In genomic region chr10:68156373-68157185, GRCh38 we compare ENCODE assay signal across 9 cellular contexts. TPM values are rescaled to one million over a fixed set of nuclear protein-coding genes. Genes with fewer than 3 reads are reported as not detected.
DNase-seq lines count a peak whose midpoint lies in the region; ATAC-seq and TF ChIP-seq lines count a peak whose summit lies in the region.
"Had no signal": no experiment of that assay in that cellular context is flagged by ENCODE, and none has a peak within 500 bp of the region (broad histone marks: within the 10 kb centered on the region; RNA-seq: fewer than 3 reads in every experiment).

No MANE protein-coding gene starts in this region.

- intact Hi-C loops in heart right ventricle (cut with DNase I): loop anchor here in 9 of 10 donors (1.0 to 10.0 kb wide), 10 partner anchors 69 to 302 kb away; no protein-coding TSS in a partner anchor

- ATAC-seq in HG02759 (IDR thresholded peaks at IDR 0.05; ENCODE audit: unreplicated experiment) (peak; percentile 46), heart right ventricle (peak in 6 of 8 donors; percentile 9 to 37 (median 28)), HG03439 (IDR thresholded peaks at IDR 0.05; ENCODE audit: unreplicated experiment) (no peak)

- H3K9me3 ChIP-seq in SJSA1 (replicated peaks) (no peaks in the 10 kb centered on the region), heart right ventricle (no peaks in the 10 kb centered on the region), skeletal muscle tissue (ENCODE audit: control insufficient read depth in 3 of 3, low read length in 3 of 3) (no peaks in the 10 kb centered on the region)

- TF ChIP-seq CTCF in heart right ventricle (IDR thresholded peaks at IDR 0.05): peak; percentile 57 to 92 (median 87)

- H3K4me3 ChIP-seq in SJSA1 (no peak overlapping the region), heart right ventricle (no peak overlapping the region), skeletal muscle tissue (ENCODE audit: low read length in 3 of 3) (no peak overlapping the region)

- H3K27ac ChIP-seq in SJSA1: no peak overlapping the region
- H3K27ac ChIP-seq in heart right ventricle: peak overlapping the region in 8 of 10 donors; percentile 16 to 95 (median 85)
- peak overlapping the region; percentile 85 for H3K27ac ChIP-seq in skeletal muscle tissue (ENCODE audit: low read depth, low read length)

- H3K4me1 ChIP-seq in SJSA1 (replicated peaks) (peaks cover 41% of the 10 kb centered on the region), heart right ventricle (peaks cover 0 to 54% (median 19%) of the 10 kb centered on the region in 9 donors), skeletal muscle tissue (ENCODE audit: control insufficient read depth in 3 of 3, insufficient read depth in 3 of 3, low read length in 3 of 3) (peaks cover 37 to 48% (median 39%) of the 10 kb centered on the region in 3 donors)

- no peaks in the 10 kb centered on the region for H3K27me3 ChIP-seq in SJSA1 (replicated peaks)
- H3K27me3 ChIP-seq in heart right ventricle: no peaks in the 10 kb centered on the region
- no peaks in the 10 kb centered on the region for H3K27me3 ChIP-seq in skeletal muscle tissue (ENCODE audit: control insufficient read depth in 3 of 3, insufficient read depth in 3 of 3, low read length in 3 of 3)

- DNase-seq in DMS53 (lab: John Stamatoyannopoulos, UW) (peak; percentile 75), SJSA1 (ENCODE audit: low read depth in 1 of 2, low spot score in 2 of 2) (peak; percentile 54 to 55), heart right ventricle (peak in 1 of 2 donors; percentile 71), NCI-H1092 (lab: John Stamatoyannopoulos, UW) (no peak)
- peak; percentile 54 for DNase-seq in activated naive CD4-positive, alpha-beta T cell treated with Interleukin-2 at 50 U/mL for 16 hours
- DNase-seq: activated naive CD8-positive, alpha-beta T cell treated with anti-CD3 and anti-CD28 coated beads, Interleukin-2, amount 10 ng/mL, durations not matched to agents 7 days and 5 days had no signal

- 40% methylated on average over 11 of the region's 11 CpGs for WGBS in heart right ventricle, 2 donors

- H3K9ac ChIP-seq in skeletal muscle tissue (ENCODE audit: low read depth in 1 of 3, low read length in 3 of 3): no peak overlapping the region

- H3K36me3 ChIP-seq in SJSA1 (no peaks in the 10 kb centered on the region), heart right ventricle (peaks cover 0 to 7% (median 0%) of the 10 kb centered on the region in 9 donors), skeletal muscle tissue (ENCODE audit: control insufficient read depth in 3 of 3, insufficient read depth in 3 of 3, low read length in 3 of 3) (peaks cover 2 to 20% (median 12%) of the 10 kb centered on the region in 3 donors)

RNA-seq across cellular contexts. Expression of gene MYPN, which starts 47.3 kb away (rescaled TPM):
- under 0.01 and 0.39 TPM in 2 replicates for total RNA-seq in SJSA1 (2014; rRNA removed; shearing (Covaris generic))
- total RNA-seq in heart right ventricle (100 to 1,000 TPM in 8 of 10 donors, 10 to 100 TPM in 2; 86.5 to 302 (median 175) TPM), skeletal muscle tissue (57.4 TPM)
- 10 to 100 TPM; 27.1 to 67.2 TPM for polyA plus RNA-seq in heart right ventricle
- total RNA-seq: activated naive CD8-positive, alpha-beta T cell treated with anti-CD3 and anti-CD28 coated beads, Interleukin-2, amount 10 ng/mL, durations not matched to agents 7 days and 5 days had no signal

Comparison
In these comparisons a context has a peak if more than half of its experiments do, and no peak if none do; other contexts are left out.
1. RNA of gene MYPN, which starts 47.3 kb away (total RNA-seq): 86.5 to 302 TPM in heart right ventricle and 57.4 TPM in skeletal muscle tissue (single experiment); under 0.01 to 0.39 TPM in SJSA1; every median in the first group is over 10 times any median in the second.